9 cellular contexts compared by ENCODE assay signal in the genomic region with DNA sequence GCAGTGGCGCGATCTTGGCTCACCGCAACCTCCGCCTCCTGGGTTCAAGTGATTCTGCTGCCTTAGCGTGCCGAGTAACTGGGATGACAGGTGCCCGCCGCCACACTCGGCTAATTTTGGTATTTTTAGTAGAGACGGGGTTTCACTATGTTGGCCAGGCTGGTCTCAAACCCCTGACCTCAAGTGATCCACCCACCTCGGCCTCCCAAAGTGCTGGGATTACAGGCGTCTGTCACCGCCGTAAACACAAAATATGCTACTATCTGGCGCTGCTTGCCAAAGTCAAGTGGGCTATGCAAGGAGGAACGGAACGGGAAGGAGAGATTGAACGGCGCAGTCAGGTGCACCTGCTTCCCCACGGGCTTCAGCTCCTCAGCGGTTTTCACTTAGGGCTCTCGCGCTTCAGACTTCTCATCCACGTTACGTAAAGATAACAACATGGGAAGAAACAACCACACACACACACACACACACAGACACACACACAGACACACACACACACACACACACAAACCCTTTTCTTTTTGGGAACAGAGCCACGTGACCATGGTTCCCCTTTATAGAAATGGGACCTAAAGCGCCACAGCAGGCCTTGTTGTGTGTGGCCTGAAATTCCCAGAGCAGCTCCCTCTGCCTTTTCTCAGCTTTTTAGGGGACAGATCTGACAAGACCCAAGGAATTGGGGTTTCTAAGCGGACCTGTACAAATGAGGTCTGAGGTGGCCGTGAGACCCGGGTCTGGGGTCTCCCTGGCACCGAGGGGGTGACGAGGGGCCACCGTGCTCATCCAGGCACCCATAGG. TPM values are rescaled to one million over a fixed set of nuclear protein-coding genes. Genes with fewer than 3 reads are reported as not detected.
A peak's percentile ranks its signal among the peaks of the same experiment; 100 is the strongest.
DNase-seq lines count a peak whose midpoint lies in the region; ATAC-seq and TF ChIP-seq lines count a peak whose summit lies in the region.
"Had no signal": no experiment of that assay in that cellular context is flagged by ENCODE, and none has a peak within 500 bp of the region (broad histone marks: within the 10 kb centered on the region; RNA-seq: fewer than 3 reads in every experiment).

No MANE protein-coding gene starts in this region.

- H3K27me3 Mint-ChIP-seq in CD4-positive, alpha-beta memory T cell = no peaks in the 10 kb centered on the region
- no peaks in the 10 kb centered on the region for H3K27me3 Mint-ChIP-seq in T-helper 1 cell treated with Interleukin-12 subunit alpha and Interleukin-12 subunit beta and Interleukin-4 antibody, amounts not matched to agents 30 μg/mL and 1 μg/mL, for 36 hours (ENCODE audit: low read depth)
- no peaks in the 10 kb centered on the region for H3K27me3 Mint-ChIP-seq in dendritic cell treated with granulocyte-macrophage colony-stimulating factor and Interleukin-4, amounts not matched to agents 40 ng/mL and 50 ng/mL, for 4 days
- no peaks in the 10 kb centered on the region for H3K27me3 Mint-ChIP-seq in stimulated activated naive B cell treated with anti-CD40 and anti-IgM and Interleukin-4, amounts not matched to agents 10 μg/mL and 1 μg/mL and 100 μg/mL, for 72 hours
- no peaks in the 10 kb centered on the region for H3K27me3 Mint-ChIP-seq in endothelial cell (ENCODE audit: unreplicated experiment)

- no peaks in the 10 kb centered on the region for H3K9me3 Mint-ChIP-seq in CD4-positive, alpha-beta memory T cell
- no peaks in the 10 kb centered on the region for H3K9me3 Mint-ChIP-seq in T-helper 1 cell treated with Interleukin-12 subunit alpha and Interleukin-12 subunit beta and Interleukin-4 antibody, amounts not matched to agents 30 μg/mL and 1 μg/mL, for 36 hours
- no peaks in the 10 kb centered on the region for H3K9me3 Mint-ChIP-seq in dendritic cell treated with granulocyte-macrophage colony-stimulating factor and Interleukin-4, amounts not matched to agents 40 ng/mL and 50 ng/mL, for 4 days
- no peaks in the 10 kb centered on the region for H3K9me3 Mint-ChIP-seq in stimulated activated naive B cell treated with anti-CD40 and anti-IgM and Interleukin-4, amounts not matched to agents 10 μg/mL and 1 μg/mL and 100 μg/mL, for 72 hours
- peaks cover 4% of the 10 kb centered on the region for H3K9me3 Mint-ChIP-seq in endothelial cell (ENCODE audit: unreplicated experiment)

- peak overlapping the region; percentile 95 to 100 (median 98) for H3K27ac Mint-ChIP-seq in CD4-positive, alpha-beta memory T cell
- H3K27ac Mint-ChIP-seq in T-helper 1 cell treated with Interleukin-12 subunit alpha and Interleukin-12 subunit beta and Interleukin-4 antibody, amounts not matched to agents 30 μg/mL and 1 μg/mL, for 36 hours = peak overlapping the region; percentile 99
- H3K27ac Mint-ChIP-seq in dendritic cell treated with granulocyte-macrophage colony-stimulating factor and Interleukin-4, amounts not matched to agents 40 ng/mL and 50 ng/mL, for 4 days = peak overlapping the region; percentile 88
- peak overlapping the region; percentile 99 for H3K27ac Mint-ChIP-seq in stimulated activated naive B cell treated with anti-CD40 and anti-IgM and Interleukin-4, amounts not matched to agents 10 μg/mL and 1 μg/mL and 100 μg/mL, for 72 hours
- no peak overlapping the region for H3K27ac Mint-ChIP-seq in endothelial cell (ENCODE audit: unreplicated experiment)

- CTCF ChIA-PET in CD4-positive, alpha-beta memory T cell (lab: Charles Lee; ENCODE audit: partially characterized antibody) = no interaction called here

- H3K4me3 Mint-ChIP-seq in CD4-positive, alpha-beta memory T cell = peak overlapping the region; percentile 93 to 99 (median 98)
- H3K4me3 Mint-ChIP-seq in T-helper 1 cell treated with Interleukin-12 subunit alpha and Interleukin-12 subunit beta and Interleukin-4 antibody, amounts not matched to agents 30 μg/mL and 1 μg/mL, for 36 hours = peak overlapping the region; percentile 94
- peak overlapping the region; percentile 76 for H3K4me3 Mint-ChIP-seq in dendritic cell treated with granulocyte-macrophage colony-stimulating factor and Interleukin-4, amounts not matched to agents 40 ng/mL and 50 ng/mL, for 4 days
- H3K4me3 Mint-ChIP-seq in stimulated activated naive B cell treated with anti-CD40 and anti-IgM and Interleukin-4, amounts not matched to agents 10 μg/mL and 1 μg/mL and 100 μg/mL, for 72 hours = peak overlapping the region; percentile 89 to 94
- H3K4me3 Mint-ChIP-seq in endothelial cell (ENCODE audit: unreplicated experiment) = no peak overlapping the region

- H3K9me3 ChIP-seq in CD4-positive, alpha-beta memory T cell (ENCODE audit: control insufficient read depth in 1 of 2, low read length in 2 of 2) = no peaks in the 10 kb centered on the region

- H3K4me1 Mint-ChIP-seq in CD4-positive, alpha-beta memory T cell = peaks cover 11 to 34% (median 15%) of the 10 kb centered on the region in 4 donors
- peaks cover 13% of the 10 kb centered on the region for H3K4me1 Mint-ChIP-seq in T-helper 1 cell treated with Interleukin-12 subunit alpha and Interleukin-12 subunit beta and Interleukin-4 antibody, amounts not matched to agents 30 μg/mL and 1 μg/mL, for 36 hours (ENCODE audit: low read depth)
- peaks cover 37% of the 10 kb centered on the region for H3K4me1 Mint-ChIP-seq in dendritic cell treated with granulocyte-macrophage colony-stimulating factor and Interleukin-4, amounts not matched to agents 40 ng/mL and 50 ng/mL, for 4 days (ENCODE audit: low read depth)
- H3K4me1 Mint-ChIP-seq in stimulated activated naive B cell treated with anti-CD40 and anti-IgM and Interleukin-4, amounts not matched to agents 10 μg/mL and 1 μg/mL and 100 μg/mL, for 72 hours = peaks cover 8 to 29% of the 10 kb centered on the region in 2 donors
- no peaks in the 10 kb centered on the region for H3K4me1 Mint-ChIP-seq in endothelial cell (ENCODE audit: unreplicated experiment)

- peak; percentile 34 for ATAC-seq in HG02642 (IDR thresholded peaks at IDR 0.05; ENCODE audit: poor library complexity, unreplicated experiment)
- ATAC-seq in stimulated activated naive B cell treated with anti-CD40 and anti-IgM and Interleukin-4, amounts not matched to agents 10 μg/mL and 1 μg/mL and 100 μg/mL, for 72 hours (replicated peaks) = peak; percentile 33 to 37

- H3K36me3 Mint-ChIP-seq in CD4-positive, alpha-beta memory T cell = peaks cover 16 to 37% of the 10 kb centered on the region in 2 donors
- peaks cover 19% of the 10 kb centered on the region for H3K36me3 Mint-ChIP-seq in T-helper 1 cell treated with Interleukin-12 subunit alpha and Interleukin-12 subunit beta and Interleukin-4 antibody, amounts not matched to agents 30 μg/mL and 1 μg/mL, for 36 hours (ENCODE audit: low read depth)
- H3K36me3 Mint-ChIP-seq in dendritic cell treated with granulocyte-macrophage colony-stimulating factor and Interleukin-4, amounts not matched to agents 40 ng/mL and 50 ng/mL, for 4 days (ENCODE audit: low read depth) = no peaks in the 10 kb centered on the region
- peaks cover 15 to 16% of the 10 kb centered on the region in 2 donors for H3K36me3 Mint-ChIP-seq in stimulated activated naive B cell treated with anti-CD40 and anti-IgM and Interleukin-4, amounts not matched to agents 10 μg/mL and 1 μg/mL and 100 μg/mL, for 72 hours
- H3K36me3 Mint-ChIP-seq in endothelial cell (ENCODE audit: low read depth, unreplicated experiment) = no peaks in the 10 kb centered on the region

- H3K36me3 ChIP-seq in CD4-positive, alpha-beta memory T cell (ENCODE audit: insufficient read depth, low read length) = peaks cover 10% of the 10 kb centered on the region

- peaks cover 41% of the 10 kb centered on the region for H3K4me1 ChIP-seq in CD4-positive, alpha-beta memory T cell (ENCODE audit: insufficient read depth, low read length)

- TF ChIP-seq CTCF in endothelial cell (IDR thresholded peaks at IDR 0.05; ENCODE audit: unreplicated experiment) = no peak

- DNase-seq in CD4-positive, alpha-beta memory T cell = peak; percentile 31 to 66 (median 45)
- peak; percentile 85 for DNase-seq in stimulated activated naive B cell treated with anti-CD40 and anti-IgM and Interleukin-4, amounts not matched to agents 10 μg/mL and 1 μg/mL and 100 μg/mL, for 72 hours
- DNase-seq in endothelial cell (ENCODE audit: low spot score) (no peak), RKO (ENCODE audit: low spot score) (no peak), putamen (ENCODE audit: low spot score) (no peak)

- POLR2A ChIA-PET in CD4-positive, alpha-beta memory T cell (lab: Charles Lee; ENCODE audit: partially characterized antibody) = no interaction called here

- peak overlapping the region; percentile 94 for H3K4me3 ChIP-seq in CD4-positive, alpha-beta memory T cell (ENCODE audit: low read length in 2 of 2)

- H3K27me3 ChIP-seq in CD4-positive, alpha-beta memory T cell (ENCODE audit: insufficient read depth, low read length) = no peaks in the 10 kb centered on the region

- peak overlapping the region; percentile 78 for H3K27ac ChIP-seq in CD4-positive, alpha-beta memory T cell (ENCODE audit: low read depth, low read length)

- intact Hi-C loops in CD4-positive, alpha-beta memory T cell (cut with micrococcal nuclease) = loop anchor here (2.0 to 5.0 kb wide), 5 partner anchors 15 to 1092 kb away; a partner anchor contains a TSS
- intact Hi-C loops in dendritic cell treated with granulocyte-macrophage colony-stimulating factor and Interleukin-4, amounts not matched to agents 40 ng/mL and 50 ng/mL, for 4 days (cut with micrococcal nuclease) = loop anchor here (5.0 kb wide), 2 partner anchors 33 to 47 kb away; no protein-coding TSS in a partner anchor

RNA-seq across cellular contexts. Expression of a gene that starts 1.5 kb away (rescaled TPM):
- 100 to 1,000 TPM; 195 TPM for total RNA-seq in CD4-positive, alpha-beta memory T cell
- 100 to 1,000 TPM; 194 to 261 TPM for polyA plus RNA-seq in CD4-positive, alpha-beta memory T cell
- not detected for total RNA-seq in endothelial cell (ENCODE audit: unreplicated experiment)
- total RNA-seq: kidney epithelial cell had no signal

RNA-seq across cellular contexts. Expression of a gene that starts 56.0 kb away (rescaled TPM):
- 100 to 1,000 TPM; 147 to 150 TPM for total RNA-seq in CD4-positive, alpha-beta memory T cell
- polyA plus RNA-seq in CD4-positive, alpha-beta memory T cell = 10 to 100 TPM; 12.7 to 43.0 TPM
- total RNA-seq in endothelial cell (ENCODE audit: unreplicated experiment) = 25.9 TPM

Comparison
In these comparisons a context has a peak if more than half of its experiments do, and no peak if none do; other contexts are left out.
1. DNase-seq: peak in CD4-positive, alpha-beta memory T cell (5 of 5) and stimulated activated naive B cell treated with anti-CD40 and anti-IgM and Interleukin-4, amounts not matched to agents 10 μg/mL and 1 μg/mL and 100 μg/mL, for 72 hours (single experiment); none in endothelial cell (single experiment), RKO (single experiment) and putamen (single experiment).
2. RNA of a gene that starts 1.5 kb away (total RNA-seq): 195 TPM in CD4-positive, alpha-beta memory T cell; not detected in endothelial cell (single experiment); every median in the first group is over 100 times any median in the second.